1 cellular context compared by ENCODE assay signal in the genomic region with DNA sequence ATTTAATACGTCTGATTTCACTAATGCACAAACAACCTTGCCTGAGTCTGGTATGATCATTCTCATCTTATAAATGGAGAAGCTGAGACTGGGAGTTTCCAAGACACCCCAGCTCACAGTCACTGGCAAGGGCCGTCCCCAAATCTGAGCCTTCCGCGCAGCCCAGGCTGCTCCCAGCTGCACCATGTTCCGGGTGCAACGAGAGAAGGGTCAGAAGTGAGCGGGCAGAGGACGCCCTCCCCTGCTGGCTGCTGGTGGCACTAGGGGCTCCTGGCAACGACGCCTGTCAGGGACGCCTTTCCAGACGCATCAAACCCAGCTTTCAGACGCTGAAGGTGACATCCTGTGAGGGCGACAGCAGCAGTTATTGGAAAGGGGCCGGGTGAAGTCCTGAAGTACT.
TF ChIP-seq lines count a peak whose summit lies in the region.

No MANE protein-coding gene starts in this region.

TF ChIP-seq in HepG2, 621 proteins besides CTCF, POLR2A, EP300 and RAD21:
- TF ChIP-seq, protein P1, sequence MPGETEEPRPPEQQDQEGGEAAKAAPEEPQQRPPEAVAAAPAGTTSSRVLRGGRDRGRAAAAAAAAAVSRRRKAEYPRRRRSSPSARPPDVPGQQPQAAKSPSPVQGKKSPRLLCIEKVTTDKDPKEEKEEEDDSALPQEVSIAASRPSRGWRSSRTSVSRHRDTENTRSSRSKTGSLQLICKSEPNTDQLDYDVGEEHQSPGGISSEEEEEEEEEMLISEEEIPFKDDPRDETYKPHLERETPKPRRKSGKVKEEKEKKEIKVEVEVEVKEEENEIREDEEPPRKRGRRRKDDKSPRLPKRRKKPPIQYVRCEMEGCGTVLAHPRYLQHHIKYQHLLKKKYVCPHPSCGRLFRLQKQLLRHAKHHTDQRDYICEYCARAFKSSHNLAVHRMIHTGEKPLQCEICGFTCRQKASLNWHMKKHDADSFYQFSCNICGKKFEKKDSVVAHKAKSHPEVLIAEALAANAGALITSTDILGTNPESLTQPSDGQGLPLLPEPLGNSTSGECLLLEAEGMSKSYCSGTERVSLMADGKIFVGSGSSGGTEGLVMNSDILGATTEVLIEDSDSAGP (CRISPR knock-in tag; IDR thresholded peaks at IDR 0.05; ENCODE audit: borderline replicate concordance): peak; percentile 25; the same call in 1 of the 2 replicates
- TF ChIP-seq, protein P2, sequence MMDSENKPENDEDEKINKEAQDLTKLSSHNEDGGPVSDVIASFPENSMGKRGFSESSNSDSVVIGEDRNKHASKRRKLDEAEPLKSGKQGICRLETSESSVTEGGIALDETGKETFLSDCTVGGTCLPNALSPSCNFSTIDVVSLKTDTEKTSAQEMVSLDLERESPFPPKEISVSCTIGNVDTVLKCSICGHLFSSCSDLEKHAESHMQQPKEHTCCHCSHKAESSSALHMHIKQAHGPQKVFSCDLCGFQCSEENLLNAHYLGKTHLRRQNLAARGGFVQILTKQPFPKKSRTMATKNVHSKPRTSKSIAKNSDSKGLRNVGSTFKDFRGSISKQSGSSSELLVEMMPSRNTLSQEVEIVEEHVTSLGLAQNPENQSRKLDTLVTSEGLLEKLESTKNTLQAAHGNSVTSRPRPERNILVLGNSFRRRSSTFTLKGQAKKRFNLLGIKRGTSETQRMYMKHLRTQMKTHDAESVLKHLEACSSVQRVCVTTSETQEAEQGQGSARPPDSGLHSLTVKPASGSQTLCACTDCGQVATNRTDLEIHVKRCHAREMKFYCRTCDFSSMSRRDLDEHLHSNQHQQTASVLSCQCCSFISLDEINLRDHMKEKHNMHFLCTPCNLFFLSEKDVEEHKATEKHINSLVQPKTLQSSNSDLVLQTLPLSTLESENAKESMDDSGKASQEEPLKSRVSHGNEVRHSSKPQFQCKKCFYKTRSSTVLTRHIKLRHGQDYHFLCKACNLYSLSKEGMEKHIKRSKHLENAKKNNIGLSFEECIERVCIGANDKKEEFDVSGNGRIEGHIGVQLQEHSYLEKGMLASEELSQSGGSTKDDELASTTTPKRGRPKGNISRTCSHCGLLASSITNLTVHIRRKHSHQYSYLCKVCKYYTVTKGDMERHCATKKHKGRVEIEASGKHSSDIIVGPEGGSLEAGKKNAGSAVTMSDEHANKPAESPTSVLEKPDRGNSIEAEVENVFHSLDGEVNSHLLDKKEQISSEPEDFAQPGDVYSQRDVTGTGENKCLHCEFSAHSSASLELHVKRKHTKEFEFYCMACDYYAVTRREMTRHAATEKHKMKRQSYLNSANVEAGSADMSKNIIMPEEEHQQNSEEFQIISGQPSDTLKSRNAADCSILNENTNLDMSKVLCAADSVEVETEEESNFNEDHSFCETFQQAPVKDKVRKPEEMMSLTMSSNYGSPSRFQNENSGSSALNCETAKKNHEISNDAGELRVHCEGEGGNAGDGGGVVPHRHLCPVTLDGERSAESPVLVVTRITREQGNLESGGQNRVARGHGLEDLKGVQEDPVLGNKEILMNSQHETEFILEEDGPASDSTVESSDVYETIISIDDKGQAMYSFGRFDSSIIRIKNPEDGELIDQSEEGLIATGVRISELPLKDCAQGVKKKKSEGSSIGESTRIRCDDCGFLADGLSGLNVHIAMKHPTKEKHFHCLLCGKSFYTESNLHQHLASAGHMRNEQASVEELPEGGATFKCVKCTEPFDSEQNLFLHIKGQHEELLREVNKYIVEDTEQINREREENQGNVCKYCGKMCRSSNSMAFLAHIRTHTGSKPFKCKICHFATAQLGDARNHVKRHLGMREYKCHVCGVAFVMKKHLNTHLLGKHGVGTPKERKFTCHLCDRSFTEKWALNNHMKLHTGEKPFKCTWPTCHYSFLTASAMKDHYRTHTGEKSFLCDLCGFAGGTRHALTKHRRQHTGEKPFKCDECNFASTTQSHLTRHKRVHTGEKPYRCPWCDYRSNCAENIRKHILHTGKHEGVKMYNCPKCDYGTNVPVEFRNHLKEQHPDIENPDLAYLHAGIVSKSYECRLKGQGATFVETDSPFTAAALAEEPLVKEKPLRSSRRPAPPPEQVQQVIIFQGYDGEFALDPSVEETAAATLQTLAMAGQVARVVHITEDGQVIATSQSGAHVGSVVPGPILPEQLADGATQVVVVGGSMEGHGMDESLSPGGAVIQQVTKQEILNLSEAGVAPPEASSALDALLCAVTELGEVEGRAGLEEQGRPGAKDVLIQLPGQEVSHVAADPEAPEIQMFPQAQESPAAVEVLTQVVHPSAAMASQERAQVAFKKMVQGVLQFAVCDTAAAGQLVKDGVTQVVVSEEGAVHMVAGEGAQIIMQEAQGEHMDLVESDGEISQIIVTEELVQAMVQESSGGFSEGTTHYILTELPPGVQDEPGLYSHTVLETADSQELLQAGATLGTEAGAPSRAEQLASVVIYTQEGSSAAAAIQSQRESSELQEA (CRISPR knock-in tag; IDR thresholded peaks at IDR 0.05; ENCODE audit: not compliant biosample characterization): no peak
- TF ChIP-seq RFXANK (CRISPR knock-in tag; IDR thresholded peaks at IDR 0.05): no peak
- TF ChIP-seq TRIM24 (CRISPR knock-in tag; IDR thresholded peaks at IDR 0.05): no peak
- no peak for TF ChIP-seq RBM39 (IDR thresholded peaks at IDR 0.05; ENCODE audit: low read depth, low read length, poor library complexity, severe bottlenecking)
